In the genomic region with DNA sequence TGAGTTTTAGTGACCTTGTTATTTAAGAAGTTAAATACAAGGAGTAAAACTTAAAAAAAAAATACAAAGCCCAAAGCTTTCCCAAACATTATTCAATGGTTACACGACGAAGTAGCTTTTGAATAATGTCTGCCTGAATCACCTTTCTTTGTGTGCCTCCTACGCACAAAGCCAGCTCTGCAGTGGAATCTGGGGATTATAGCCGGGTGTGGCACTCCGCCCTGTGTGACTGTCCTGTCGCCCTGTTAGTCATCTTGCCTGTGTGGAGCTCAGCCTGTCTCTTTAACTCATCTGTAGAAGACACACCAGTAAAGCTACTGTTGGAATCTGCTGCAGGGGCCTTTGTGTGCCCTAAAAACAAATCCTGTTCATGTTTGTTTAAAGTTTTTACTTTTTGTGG, we compare ENCODE assay signal across 12 cellular contexts.
DNase-seq lines count a peak whose midpoint lies in the region; ATAC-seq and TF ChIP-seq lines count a peak whose summit lies in the region.
"Had no signal": no experiment of that assay in that cellular context is flagged by ENCODE, and none has a peak within 500 bp of the region (broad histone marks: within the 10 kb centered on the region; RNA-seq: fewer than 3 reads in every experiment).

No MANE protein-coding gene starts in this region.

- peaks cover 64% of the 10 kb centered on the region for H3K36me3 ChIP-seq in RWPE2 (ENCODE audit: low read depth)
- H3K36me3 ChIP-seq in tibial artery: peaks cover 33 to 52% (median 44%) of the 10 kb centered on the region in 3 donors

- peaks cover 27% of the 10 kb centered on the region for H3K4me1 Mint-ChIP-seq in stimulated activated naive CD8-positive, alpha-beta T cell treated with anti-CD3 and anti-CD28 coated beads, Interleukin-15, amount 100 ng/mL, for 72 hours

- no peaks in the 10 kb centered on the region for H3K27me3 Mint-ChIP-seq in stimulated activated naive CD8-positive, alpha-beta T cell treated with anti-CD3 and anti-CD28 coated beads, Interleukin-15, amount 100 ng/mL, for 72 hours

- H3K27me3 ChIP-seq in RWPE2 (ENCODE audit: insufficient read depth, poor library complexity, severe bottlenecking) (no peaks in the 10 kb centered on the region), foreskin keratinocyte (no peaks in the 10 kb centered on the region), tibial artery (no peaks in the 10 kb centered on the region)
- H3K27me3 ChIP-seq: testis had no signal

- H3K9me3 Mint-ChIP-seq in stimulated activated naive CD8-positive, alpha-beta T cell treated with anti-CD3 and anti-CD28 coated beads, Interleukin-15, amount 100 ng/mL, for 72 hours: no peaks in the 10 kb centered on the region
- H3K9me3 Mint-ChIP-seq: immature natural killer cell had no signal

- TF ChIP-seq CTCF in RWPE2 (IDR thresholded peaks at IDR 0.05; ENCODE audit: poor library complexity, severe bottlenecking) (no peak), foreskin keratinocyte (conservative IDR thresholded peaks at IDR 0.05) (no peak), tibial artery (IDR thresholded peaks at IDR 0.05) (no peak)

- peak overlapping the region; percentile 51 for H3K27ac ChIP-seq in RWPE2 (ENCODE audit: poor library complexity, severe bottlenecking)
- H3K27ac ChIP-seq in foreskin keratinocyte: peak overlapping the region; percentile 48
- H3K27ac ChIP-seq in tibial artery: no peak overlapping the region
- H3K27ac ChIP-seq: testis had no signal

- H3K4me1 ChIP-seq in RWPE2 (ENCODE audit: insufficient read depth, poor library complexity, severe bottlenecking): peaks cover 20% of the 10 kb centered on the region
- peaks cover 16% of the 10 kb centered on the region for H3K4me1 ChIP-seq in foreskin keratinocyte
- H3K4me1 ChIP-seq in tibial artery: no peaks in the 10 kb centered on the region
- H3K4me1 ChIP-seq: testis had no signal

- ATAC-seq in stimulated activated naive CD8-positive, alpha-beta T cell treated with anti-CD3 and anti-CD28 coated beads, Interleukin-15, Interleukin-2, amounts not matched to agents 100 U/mL and 50 U/mL, for 24 hours: peak; percentile 55
- no peak for ATAC-seq in stimulated activated naive CD8-positive, alpha-beta T cell treated with anti-CD3 and anti-CD28 coated beads, Interleukin-15, amount 100 ng/mL, for 72 hours
- ATAC-seq in RWPE2 (ENCODE audit: low read depth): peak; percentile 67
- ATAC-seq in foreskin keratinocyte: peak; percentile 93

- no peak for DNase-seq in stimulated activated naive CD8-positive, alpha-beta T cell treated with anti-CD3 and anti-CD28 coated beads, Interleukin-15, Interleukin-2, amounts not matched to agents 100 U/mL and 50 U/mL, for 24 hours
- no peak for DNase-seq in stimulated activated naive CD8-positive, alpha-beta T cell treated with anti-CD3 and anti-CD28 coated beads, Interleukin-15, amount 100 ng/mL, for 72 hours
- no peak for DNase-seq in RWPE2 (ENCODE audit: low spot score)
- peak; percentile 32 to 71 for DNase-seq in foreskin keratinocyte
- no peak for DNase-seq in tibial artery
- DNase-seq in DMS153 treated with DMSO at 0.1 percent for 48 hours (lab: John Stamatoyannopoulos, UW; ENCODE audit: unreplicated experiment): no peak
- DNase-seq in NCI-H1436 treated with DMSO at 0.1 percent for 48 hours (lab: John Stamatoyannopoulos, UW): no peak
- DNase-seq in NCI-H1930 (lab: John Stamatoyannopoulos, UW): no peak
- DNase-seq: dermis blood vessel endothelial cell, immature natural killer cell, NCI-H748 treated with DMSO at 0.1 percent for 48 hours, testis had no signal

- H3K9me3 ChIP-seq in RWPE2 (ENCODE audit: severe bottlenecking) (no peaks in the 10 kb centered on the region), tibial artery (no peaks in the 10 kb centered on the region)
- H3K9me3 ChIP-seq: testis had no signal

- no peak overlapping the region for H3K4me3 Mint-ChIP-seq in stimulated activated naive CD8-positive, alpha-beta T cell treated with anti-CD3 and anti-CD28 coated beads, Interleukin-15, amount 100 ng/mL, for 72 hours
- H3K4me3 Mint-ChIP-seq: immature natural killer cell had no signal

- H3K27ac Mint-ChIP-seq in stimulated activated naive CD8-positive, alpha-beta T cell treated with anti-CD3 and anti-CD28 coated beads, Interleukin-15, amount 100 ng/mL, for 72 hours: no peak overlapping the region

- no peak overlapping the region for H3K4me3 ChIP-seq in RWPE2 (ENCODE audit: severe bottlenecking)
- no peak overlapping the region for H3K4me3 ChIP-seq in tibial artery
- H3K4me3 ChIP-seq: testis had no signal

- intact Hi-C loops in tibial artery (cut with DNase I; ENCODE audit: low total_unique reads): no loop called here

Comparison
In these comparisons a context has a peak if more than half of its experiments do, and no peak if none do; other contexts are left out.
1. DNase-seq: peak in foreskin keratinocyte (2 of 2); none in stimulated activated naive CD8-positive, alpha-beta T cell treated with anti-CD3 and anti-CD28 coated beads, Interleukin-15, Interleukin-2, amounts not matched to agents 100 U/mL and 50 U/mL, for 24 hours (single experiment), stimulated activated naive CD8-positive, alpha-beta T cell treated with anti-CD3 and anti-CD28 coated beads, Interleukin-15, amount 100 ng/mL, for 72 hours (0 of 2), RWPE2 (single experiment), tibial artery (0 of 2), DMS153 treated with DMSO at 0.1 percent for 48 hours (single experiment), NCI-H1436 treated with DMSO at 0.1 percent for 48 hours (single experiment) and NCI-H1930 (0 of 2).
2. H3K27ac ChIP-seq: peak in RWPE2 (single experiment) and foreskin keratinocyte (single experiment); none in tibial artery (0 of 2).